Comparison of ENCODE assay signal across 9 cellular contexts in the genomic region with DNA sequence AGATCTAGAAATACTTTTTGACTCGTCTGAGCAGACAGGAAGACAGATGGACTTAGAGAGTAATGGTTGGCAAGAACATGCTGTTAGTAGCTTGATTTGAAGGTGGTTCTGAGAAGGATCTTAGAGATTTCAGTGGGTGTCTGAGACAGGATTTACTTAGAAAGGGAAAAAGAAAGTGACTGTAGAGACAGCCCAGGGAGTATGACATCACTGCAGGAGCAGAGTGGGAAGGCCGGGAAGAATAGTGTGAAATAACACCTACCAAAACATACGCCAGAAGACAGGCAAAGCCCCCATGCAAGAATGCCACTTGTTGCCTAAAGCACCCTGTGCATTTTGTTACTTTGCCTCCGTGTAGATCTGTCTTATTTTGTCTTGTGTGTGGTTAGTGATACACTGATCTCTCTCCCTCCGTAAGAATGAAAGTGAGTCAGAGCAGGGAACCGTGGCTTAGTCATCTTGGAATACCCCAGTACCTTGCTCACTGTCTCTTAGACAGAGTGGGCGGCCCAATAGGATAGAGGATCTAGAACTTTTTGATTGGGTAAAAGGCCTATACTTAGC.
DNase-seq lines count a peak whose midpoint lies in the region; ATAC-seq and TF ChIP-seq lines count a peak whose summit lies in the region.
"Had no signal": no experiment of that assay in that cellular context is flagged by ENCODE, and none has a peak within 500 bp of the region (broad histone marks: within the 10 kb centered on the region; RNA-seq: fewer than 3 reads in every experiment).

No MANE protein-coding gene starts in this region.

- no peak overlapping the region for H2BK120ac ChIP-seq in mesenchymal stem cell (ENCODE audit: low read depth, low read length)

- H2BK5ac ChIP-seq in mesenchymal stem cell (ENCODE audit: low read depth, low read length, poor library complexity, severe bottlenecking): no peak overlapping the region

- H3K27me3 ChIP-seq in Panc1 (ENCODE audit: control insufficient read depth, insufficient read depth, low read length) (no peaks in the 10 kb centered on the region), mammary epithelial cell (ENCODE audit: insufficient read depth, low read length) (no peaks in the 10 kb centered on the region), mesenchymal stem cell (ENCODE audit: control insufficient read depth in 1 of 2, insufficient read depth in 1 of 2, low read length in 2 of 2) (no peaks in the 10 kb centered on the region)
- H3K27me3 ChIP-seq: BLaER1 had no signal

- H3K36me3 ChIP-seq in Panc1 (ENCODE audit: control insufficient read depth, insufficient read depth, low read length): no peaks in the 10 kb centered on the region
- H3K36me3 ChIP-seq in mammary epithelial cell (ENCODE audit: insufficient read depth, low read length): no peaks in the 10 kb centered on the region
- H3K36me3 ChIP-seq in mesenchymal stem cell (ENCODE audit: control insufficient read depth in 1 of 2, insufficient read depth in 2 of 2, low read depth in 1 of 2, low read length in 2 of 2): no peaks in the 10 kb centered on the region
- H3K36me3 ChIP-seq: BLaER1 had no signal

- CTCF ChIA-PET in Panc1 (lab: Charles Lee) (no interaction called here), mammary epithelial cell (lab: Charles Lee; ENCODE audit: low non-redundant PET) (no interaction called here)

- no peak overlapping the region for H3K27ac ChIP-seq in Panc1 (ENCODE audit: low read length)
- peak overlapping the region; percentile 88 for H3K27ac ChIP-seq in mammary epithelial cell (ENCODE audit: insufficient read depth, low read depth, low read length)
- H3K27ac ChIP-seq in mesenchymal stem cell (ENCODE audit: low read length, poor library complexity, severe bottlenecking): peak overlapping the region; percentile 89
- H3K27ac ChIP-seq: BLaER1 had no signal

- H3K4me1 ChIP-seq in Panc1 (ENCODE audit: control insufficient read depth, insufficient read depth, low read length) (0 out of 2 replicates have a peak, but pooled peaks cover 3% of the 10 kb centered on the region), mammary epithelial cell (ENCODE audit: insufficient read depth, low read length) (peaks cover 15% of the 10 kb centered on the region), mesenchymal stem cell (ENCODE audit: control insufficient read depth, insufficient read depth, low read depth, low read length) (no peaks in the 10 kb centered on the region)
- H3K4me1 ChIP-seq: BLaER1 had no signal

- peak overlapping the region in 1 of 2 experiments; percentile 84 for H3K18ac ChIP-seq in mesenchymal stem cell (ENCODE audit: low read depth in 1 of 2, low read length in 2 of 2)

- H2AK5ac ChIP-seq in mesenchymal stem cell (ENCODE audit: low read length, severe bottlenecking): no peak overlapping the region

- no peak overlapping the region for H2BK15ac ChIP-seq in mesenchymal stem cell (ENCODE audit: low read depth, poor library complexity, severe bottlenecking)

- H2BK12ac ChIP-seq in mesenchymal stem cell (ENCODE audit: low read length in 2 of 2): no peak overlapping the region

- DNase-seq in activated CD4-positive, CD25-positive, alpha-beta regulatory T cell treated with anti-CD3 and anti-CD28 coated beads, Interleukin-2, amount 50 U/mL, for 16 hours (ENCODE audit: low read depth, low spot score): peak; percentile 24
- no peak for DNase-seq in activated CD4-positive, CD25-positive, alpha-beta regulatory T cell treated with anti-CD3 and anti-CD28 coated beads, Interleukin-2, amount 50 U/mL, for 72 hours
- DNase-seq in Panc1 (ENCODE audit: low read depth, low spot score) (peak; percentile 61), mammary epithelial cell (peak; percentile 99), mesenchymal stem cell (peak; percentile 99)
- peak; percentile 21 for DNase-seq in stimulated activated CD8-positive, alpha-beta memory T cell treated with anti-CD3 and anti-CD28 coated beads, Interleukin-4, amount 100 ng/mL, for 24 hours (ENCODE audit: low read depth)

- H3K4me3 ChIP-seq in Panc1 (ENCODE audit: low read depth in 2 of 2, low read length in 2 of 2) (peak overlapping the region; percentile 26 to 58), mammary epithelial cell (replicated peaks in 1 of 3; ENCODE audit: insufficient read depth in 1 of 3, low read depth in 2 of 3, low read length in 3 of 3) (peak overlapping the region; percentile 19 to 57 (median 37)), mesenchymal stem cell (ENCODE audit: insufficient read depth in 1 of 2, low read depth in 1 of 2, low read length in 2 of 2) (peak overlapping the region in 1 of 2 experiments; percentile 81)
- H3K4me3 ChIP-seq: BLaER1 had no signal

- H3K14ac ChIP-seq in mesenchymal stem cell (ENCODE audit: low read length in 2 of 2): no peak overlapping the region

- WGBS in mammary epithelial cell (ENCODE audit: low coverage, missing lambda C conversion rate): 0% methylated on average over 6 of the region's 7 CpGs
- under 1% methylated on average over 4 of the region's 7 CpGs for WGBS in mesenchymal stem cell

- in situ Hi-C loops in Panc1 (cut with HindIII; ENCODE audit: low pct_unique_long_range_greater_than_20kb, low sequenced_read_pairs) (no loop called here), mammary epithelial cell (cut with MboI; ENCODE audit: low sequenced_read_pairs in 2 of 2) (no loop called here)

- H3K9ac ChIP-seq in mammary epithelial cell (ENCODE audit: insufficient read depth, low read length) (peak overlapping the region; percentile 84), mesenchymal stem cell (ENCODE audit: low read length) (peak overlapping the region; percentile 97)
- H3K9ac ChIP-seq: BLaER1 had no signal

- peak overlapping the region; percentile 8 for H4K8ac ChIP-seq in mesenchymal stem cell (ENCODE audit: low read length)

- no peak overlapping the region for H3K4ac ChIP-seq in mesenchymal stem cell (ENCODE audit: low read depth in 1 of 2, low read length in 2 of 2)

- no peak overlapping the region for H4K91ac ChIP-seq in mesenchymal stem cell (ENCODE audit: low read length)

- TF ChIP-seq CTCF in Panc1 (IDR thresholded peaks at IDR 0.05): no peak
- no peak for TF ChIP-seq CTCF in mammary epithelial cell (conservative IDR thresholded peaks at IDR 0.05 in 1 of 2, IDR thresholded peaks at IDR 0.05 in 1 of 2; ENCODE audit: extremely low read depth in 1 of 2, insufficient read depth in 1 of 2, low read depth in 1 of 2, low read length in 2 of 2)

- ATAC-seq in Panc1 (peak; percentile 98), HG03045 (IDR thresholded peaks at IDR 0.05; ENCODE audit: unreplicated experiment) (no peak), HG02970 (IDR thresholded peaks at IDR 0.05; ENCODE audit: low FRiP score, unreplicated experiment) (no peak)

- intact Hi-C loops in Panc1 (cut with micrococcal nuclease; ENCODE audit: unreplicated experiment) (no loop called here), mammary epithelial cell (cut with micrococcal nuclease) (no loop called here)

- H2AFZ ChIP-seq in mammary epithelial cell (ENCODE audit: low read depth, low read length): peak overlapping the region; percentile 88
- peak overlapping the region; percentile 46 for H2AFZ ChIP-seq in mesenchymal stem cell (ENCODE audit: low read depth, low read length)

- no peaks in the 10 kb centered on the region for H4K20me1 ChIP-seq in mammary epithelial cell (ENCODE audit: insufficient read depth, low read length)
- H4K20me1 ChIP-seq: BLaER1 had no signal

- no peaks in the 10 kb centered on the region for H3K79me1 ChIP-seq in mesenchymal stem cell (replicated peaks; ENCODE audit: low read length, poor library complexity, severe bottlenecking)

- BruUV-seq in Panc1 (replicated peaks; lab: Mats Ljungman, UMichigan) (no TSS peak), mammary epithelial cell (replicated peaks; lab: Mats Ljungman, UMichigan) (TSS peak; percentile 96)

- H3K23ac ChIP-seq in mesenchymal stem cell (ENCODE audit: low read length in 2 of 2): no peak overlapping the region

- dilution Hi-C loops in mammary epithelial cell (cut with HindIII; ENCODE audit: low sequenced_read_pairs): no loop called here

- POLR2A ChIA-PET in Panc1 (lab: Charles Lee): no interaction called here

- H3K9me3 ChIP-seq in Panc1 (ENCODE audit: control insufficient read depth, insufficient read depth, low read depth, low read length) (no peaks in the 10 kb centered on the region), mammary epithelial cell (replicated peaks; ENCODE audit: insufficient read depth, low read length) (no peaks in the 10 kb centered on the region), mesenchymal stem cell (ENCODE audit: control insufficient read depth, low read length) (no peaks in the 10 kb centered on the region)
- H3K9me3 ChIP-seq: BLaER1 had no signal

- H3K79me2 ChIP-seq in mammary epithelial cell (ENCODE audit: insufficient read depth, low read length): no peaks in the 10 kb centered on the region

- H3K4me2 ChIP-seq in mammary epithelial cell (ENCODE audit: insufficient read depth, low read depth, low read length): peak overlapping the region; percentile 74
- peak overlapping the region; percentile 64 for H3K4me2 ChIP-seq in mesenchymal stem cell (ENCODE audit: low read length, poor library complexity, severe bottlenecking)
- H3K4me2 ChIP-seq: BLaER1 had no signal
